14 cellular contexts compared by ENCODE assay signal in the genomic region with DNA sequence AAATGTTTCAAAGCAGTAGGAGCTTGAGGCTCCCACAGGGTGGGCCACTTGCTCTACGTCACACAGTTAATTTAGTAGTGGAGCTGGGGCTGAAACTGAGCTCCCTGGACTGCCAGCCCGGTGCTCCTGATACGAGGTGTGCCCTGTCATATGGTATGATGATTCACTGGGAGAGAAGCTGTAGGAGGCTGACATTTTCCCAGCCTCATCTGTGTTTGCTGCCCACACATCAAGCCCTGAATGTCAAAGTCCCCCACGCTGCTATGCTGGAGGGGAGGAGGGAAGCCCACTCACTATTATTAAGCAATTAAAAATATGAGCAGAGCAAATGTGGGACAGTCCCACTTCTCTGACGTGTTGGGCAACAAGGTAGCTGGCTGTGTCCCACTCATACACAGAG.
"Had no signal": no experiment of that assay in that cellular context is flagged by ENCODE, and none has a peak within 500 bp of the region (broad histone marks: within the 10 kb centered on the region; RNA-seq: fewer than 3 reads in every experiment).

No MANE protein-coding gene starts in this region.

- H3K27ac Mint-ChIP-seq: activated naive CD8-positive, alpha-beta T cell; nephron progenitor cell; T-helper 17 cell had no signal

- H3K27me3 ChIP-seq: gastroesophageal sphincter, ovary, thyroid gland, uterus had no signal

- H3K4me3 Mint-ChIP-seq: activated naive CD8-positive, alpha-beta T cell; activated T-cell treated with anti-CD3 and anti-CD28 coated beads, Interleukin-2, amount 50 U/mL, for 4 hours; nephron progenitor cell; T-helper 17 cell had no signal

- H3K36me3 Mint-ChIP-seq: activated naive CD8-positive, alpha-beta T cell had no signal

- H3K4me1 Mint-ChIP-seq: nephron progenitor cell, T-helper 17 cell had no signal

- H3K4me3 ChIP-seq: gastroesophageal sphincter, ovary, thyroid gland, uterus had no signal

- H3K9me3 Mint-ChIP-seq: activated T-cell treated with anti-CD3 and anti-CD28 coated beads, Interleukin-2, amount 50 U/mL, for 4 hours; nephron progenitor cell had no signal

- DNase-seq: activated CD4-positive, alpha-beta T cell treated with anti-CD3 and anti-CD28 coated beads, Interleukin-2, amount 50 U/mL, for 1 hour; activated gamma-delta T cell; activated T-cell treated with anti-CD3 and anti-CD28 coated beads, Interleukin-2, amount 50 U/mL, for 4 hours; aorta; effector CD4-positive, alpha-beta T cell; left ventricle myocardium superior; nephron progenitor cell; ovary; stimulated activated CD4-positive, alpha-beta T cell treated with anti-CD3 and anti-CD28 coated beads, Interleukin-15, amount 100 ng/mL, for 24 hours; T-helper 17 cell; thyroid gland; uterus had no signal

- ATAC-seq: activated T-cell treated with anti-CD3 and anti-CD28 coated beads, Interleukin-2, amount 50 U/mL, for 4 hours; gastroesophageal sphincter; left ventricle myocardium superior; T-helper 17 cell had no signal

- H3K36me3 ChIP-seq: gastroesophageal sphincter, ovary, thyroid gland, uterus had no signal

- H3K4me1 ChIP-seq: gastroesophageal sphincter, thyroid gland, uterus had no signal

- H3K27ac ChIP-seq: gastroesophageal sphincter, ovary, thyroid gland, uterus had no signal

- H3K9me3 ChIP-seq: gastroesophageal sphincter, ovary, thyroid gland, uterus had no signal
